In genomic region chr2:21118302-21118920, GRCh38 we compare ENCODE assay signal across 9 cellular contexts. TPM values are rescaled to one million over a fixed set of nuclear protein-coding genes. Genes with fewer than 3 reads are reported as not detected.
DNase-seq lines count a peak whose midpoint lies in the region; ATAC-seq and TF ChIP-seq lines count a peak whose summit lies in the region.
"Had no signal": no experiment of that assay in that cellular context is flagged by ENCODE, and none has a peak within 500 bp of the region (broad histone marks: within the 10 kb centered on the region; RNA-seq: fewer than 3 reads in every experiment).

No MANE protein-coding gene starts in this region.

- no peak overlapping the region for H3K4me3 Mint-ChIP-seq in naive thymus-derived CD8-positive, alpha-beta T cell
- H3K4me3 Mint-ChIP-seq in activated CD8-positive, alpha-beta memory T cell treated with anti-CD3 and anti-CD28 coated beads, Interleukin-2, amount 10 ng/mL, durations not matched to agents 7 days and 5 days, result no peak overlapping the region
- H3K4me3 Mint-ChIP-seq: naive thymus-derived CD4-positive, alpha-beta T cell had no signal

- DNase-seq in ELF-1 (ENCODE audit: low read depth, low spot score), result peak; percentile 10
- peak; percentile 26 for DNase-seq in HCT116 (ENCODE audit: low read depth, low spot score)
- DNase-seq in NCI-H69 (lab: John Stamatoyannopoulos, UW), result peak; percentile 5
- peak; percentile 26 for DNase-seq in colonic mucosa
- peak; percentile 67 for DNase-seq in medulla oblongata (ENCODE audit: extremely low spot score)
- no peak for DNase-seq in naive thymus-derived CD8-positive, alpha-beta T cell
- no peak for DNase-seq in activated CD8-positive, alpha-beta memory T cell treated with anti-CD3 and anti-CD28 coated beads, Interleukin-2, amount 10 ng/mL, durations not matched to agents 7 days and 5 days

- ATAC-seq in HCT116 (peak; percentile 75), GM18498 (IDR thresholded peaks at IDR 0.05; ENCODE audit: unreplicated experiment) (no peak)
- ATAC-seq in naive thymus-derived CD8-positive, alpha-beta T cell, result no peak
- no peak for ATAC-seq in activated CD8-positive, alpha-beta memory T cell treated with anti-CD3 and anti-CD28 coated beads, Interleukin-2, amount 10 ng/mL, durations not matched to agents 7 days and 5 days
- ATAC-seq: naive thymus-derived CD4-positive, alpha-beta T cell had no signal

- no peaks in the 10 kb centered on the region for H3K4me1 Mint-ChIP-seq in naive thymus-derived CD8-positive, alpha-beta T cell
- no peaks in the 10 kb centered on the region for H3K4me1 Mint-ChIP-seq in activated CD8-positive, alpha-beta memory T cell treated with anti-CD3 and anti-CD28 coated beads, Interleukin-2, amount 10 ng/mL, durations not matched to agents 7 days and 5 days
- H3K4me1 Mint-ChIP-seq: naive thymus-derived CD4-positive, alpha-beta T cell had no signal

- TF ChIP-seq RAD21 in HCT116 (IDR thresholded peaks at IDR 0.05; ENCODE audit: low read depth), result peak; percentile 64

- no peaks in the 10 kb centered on the region for H3K36me3 ChIP-seq in HCT116 (ENCODE audit: control insufficient read depth in 1 of 2, insufficient read depth in 2 of 2, low read length in 2 of 2)
- H3K36me3 ChIP-seq in colonic mucosa, result no peaks in the 10 kb centered on the region

- H3K9me3 Mint-ChIP-seq in naive thymus-derived CD8-positive, alpha-beta T cell, result peaks cover 0 to 4% (median 0%) of the 10 kb centered on the region in 9 donors
- no peaks in the 10 kb centered on the region for H3K9me3 Mint-ChIP-seq in activated CD8-positive, alpha-beta memory T cell treated with anti-CD3 and anti-CD28 coated beads, Interleukin-2, amount 10 ng/mL, durations not matched to agents 7 days and 5 days (ENCODE audit: low read depth)

- H3K27me3 ChIP-seq in HCT116 (ENCODE audit: insufficient read depth, low read length) (peaks cover 11% of the 10 kb centered on the region), colonic mucosa (no peaks in the 10 kb centered on the region)

- BruUV-seq in HCT116 (replicated peaks; lab: Mats Ljungman, UMichigan), result no TSS peak

- H3K36me3 Mint-ChIP-seq in naive thymus-derived CD8-positive, alpha-beta T cell, result no peaks in the 10 kb centered on the region
- no peaks in the 10 kb centered on the region for H3K36me3 Mint-ChIP-seq in activated CD8-positive, alpha-beta memory T cell treated with anti-CD3 and anti-CD28 coated beads, Interleukin-2, amount 10 ng/mL, durations not matched to agents 7 days and 5 days
- H3K36me3 Mint-ChIP-seq: naive thymus-derived CD4-positive, alpha-beta T cell had no signal

- H3K4me3 ChIP-seq in HCT116 (replicated peaks in 1 of 2; ENCODE audit: low read depth in 1 of 2, low read length in 2 of 2) (no peak overlapping the region), colonic mucosa (no peak overlapping the region)

- no peak overlapping the region for H3K27ac Mint-ChIP-seq in naive thymus-derived CD8-positive, alpha-beta T cell
- no peak overlapping the region for H3K27ac Mint-ChIP-seq in activated CD8-positive, alpha-beta memory T cell treated with anti-CD3 and anti-CD28 coated beads, Interleukin-2, amount 10 ng/mL, durations not matched to agents 7 days and 5 days
- H3K27ac Mint-ChIP-seq: naive thymus-derived CD4-positive, alpha-beta T cell had no signal

- H3K9me3 ChIP-seq in HCT116 (ENCODE audit: control insufficient read depth in 1 of 2, insufficient read depth in 1 of 2, low read depth in 1 of 2, low read length in 2 of 2) (no peaks in the 10 kb centered on the region), colonic mucosa (no peaks in the 10 kb centered on the region)

- RAD21 ChIA-PET in HCT116 (lab: Charles Lee; ENCODE audit: low non-redundant PET in 1 of 2, low total read pairs in 2 of 2, uncharacterized antibody in 2 of 2, unreplicated experiment in 2 of 2), result no interaction called here

- no peak overlapping the region for H3K27ac ChIP-seq in HCT116 (ENCODE audit: low read depth, low read length)
- H3K27ac ChIP-seq in colonic mucosa, result no peak overlapping the region

- peaks cover 2 to 32% (median 13%) of the 10 kb centered on the region in 5 donors for H3K27me3 Mint-ChIP-seq in naive thymus-derived CD8-positive, alpha-beta T cell
- H3K27me3 Mint-ChIP-seq in activated CD8-positive, alpha-beta memory T cell treated with anti-CD3 and anti-CD28 coated beads, Interleukin-2, amount 10 ng/mL, durations not matched to agents 7 days and 5 days, result peaks cover 6% of the 10 kb centered on the region

- no peaks in the 10 kb centered on the region for H3K4me1 ChIP-seq in HCT116 (ENCODE audit: control insufficient read depth in 1 of 2, insufficient read depth in 2 of 2, low read length in 2 of 2)
- H3K4me1 ChIP-seq in colonic mucosa, result no peaks in the 10 kb centered on the region

- POLR2A ChIA-PET in HCT116 (lab: Charles Lee), result no interaction called here
- POLR2A ChIA-PET in naive thymus-derived CD8-positive, alpha-beta T cell (lab: Charles Lee), result no interaction called here

- no peak overlapping the region for H3K4me2 ChIP-seq in HCT116 (ENCODE audit: low read length)

- no peaks in the 10 kb centered on the region for H3K9me2 ChIP-seq in HCT116 (ENCODE audit: insufficient read depth)

- TF ChIP-seq POLR2A in HCT116 (IDR thresholded peaks at IDR 0.05; ENCODE audit: borderline replicate concordance, extremely low read depth, insufficient read depth, insufficient read length), result no peak

- H3K9ac ChIP-seq in HCT116 (ENCODE audit: low read length), result no peak overlapping the region
- H3K9ac ChIP-seq in colonic mucosa (ENCODE audit: low read depth in 2 of 2, low read length in 2 of 2), result no peak overlapping the region

- H3K79me2 ChIP-seq in HCT116 (ENCODE audit: insufficient read depth, low read length), result no peaks in the 10 kb centered on the region

- TF ChIP-seq CTCF in HCT116 (IDR thresholded peaks at IDR 0.05 in 2 of 3, conservative IDR thresholded peaks at IDR 0.05 in 1 of 3; ENCODE audit: borderline replicate concordance in 1 of 3, insufficient read depth in 1 of 3, low read depth in 2 of 3, low read length in 2 of 3) (peak; percentile 30 to 70 (median 50); a peak in 5 of 6 replicates), colonic mucosa (IDR thresholded peaks at IDR 0.05) (peak; percentile 33)

- intact Hi-C loops in HCT116 (cut with micrococcal nuclease), result loop anchor here (1.0 kb wide), 2 partner anchors 75 to 457 kb away; no protein-coding TSS in a partner anchor
- intact Hi-C loops in colonic mucosa (cut with DNase I), result loop anchor here (2.0 kb wide), 1 partner anchor 76 kb away; no protein-coding TSS in a partner anchor

- CTCF ChIA-PET in HCT116 (lab: Charles Lee), result interaction anchor here (1.1 to 3.5 kb wide), 3 partner anchors 14 to 457 kb away, joined by 3 to 17 read pairs (median 4); no protein-coding TSS in a partner anchor
- CTCF ChIA-PET in activated CD8-positive, alpha-beta memory T cell treated with anti-CD3 and anti-CD28 coated beads, Interleukin-2, amount 10 ng/mL, durations not matched to agents 7 days and 5 days (lab: Charles Lee), result interaction anchor here (1.9 kb wide), 1 partner anchor 75 kb away, joined by 10 read pairs; the partner anchor contains the start of gene APOB

- H2AFZ ChIP-seq in HCT116 (ENCODE audit: low read depth, low read length, poor library complexity, severe bottlenecking), result no peak overlapping the region

- H4K20me1 ChIP-seq in HCT116 (ENCODE audit: insufficient read depth), result no peaks in the 10 kb centered on the region

TF ChIP-seq in HCT116, 20 proteins besides CTCF, POLR2A, EP300 and RAD21:
- TF ChIP-seq YY1 (IDR thresholded peaks at IDR 0.05; ENCODE audit: extremely low read depth, insufficient replicate concordance, low read depth, low read length) (no peak), ZNF274 (IDR thresholded peaks at IDR 0.05; ENCODE audit: low read depth, low read length) (no peak), MAX (IDR thresholded peaks at IDR 0.05) (no peak), ELF1 (IDR thresholded peaks at IDR 0.05; ENCODE audit: borderline replicate concordance, low read depth) (no peak), ATF3 (IDR thresholded peaks at IDR 0.05) (0 out of 2 replicates have a peak, but pooled peaks have one; percentile 9)

RNA-seq across cellular contexts. Expression of gene TDRD15, which starts 5.4 kb away (rescaled TPM):
- total RNA-seq in HCT116 (2021; ENCODE audit: unreplicated experiment), result not detected
- not detected in 2 replicates for polyA plus RNA-seq in HCT116 (2012)
- not detected for total RNA-seq in colonic mucosa
- not detected for total RNA-seq in naive thymus-derived CD8-positive, alpha-beta T cell
- not detected for polyA plus RNA-seq in naive thymus-derived CD8-positive, alpha-beta T cell
- total RNA-seq in activated CD8-positive, alpha-beta memory T cell treated with anti-CD3 and anti-CD28 coated beads, Interleukin-2, amount 10 ng/mL, durations not matched to agents 7 days and 5 days, result not detected
- total RNA-seq: naive thymus-derived CD4-positive, alpha-beta T cell had no signal
- polyA plus RNA-seq: naive thymus-derived CD4-positive, alpha-beta T cell had no signal

Comparison
In these comparisons a context has a peak if more than half of its experiments do, and no peak if none do; other contexts are left out.
1. DNase-seq: peak in ELF-1 (single experiment), HCT116 (single experiment), NCI-H69 (single experiment), colonic mucosa (single experiment) and medulla oblongata (single experiment); none in naive thymus-derived CD8-positive, alpha-beta T cell (0 of 10) and activated CD8-positive, alpha-beta memory T cell treated with anti-CD3 and anti-CD28 coated beads, Interleukin-2, amount 10 ng/mL, durations not matched to agents 7 days and 5 days (single experiment).